In the genomic region with DNA sequence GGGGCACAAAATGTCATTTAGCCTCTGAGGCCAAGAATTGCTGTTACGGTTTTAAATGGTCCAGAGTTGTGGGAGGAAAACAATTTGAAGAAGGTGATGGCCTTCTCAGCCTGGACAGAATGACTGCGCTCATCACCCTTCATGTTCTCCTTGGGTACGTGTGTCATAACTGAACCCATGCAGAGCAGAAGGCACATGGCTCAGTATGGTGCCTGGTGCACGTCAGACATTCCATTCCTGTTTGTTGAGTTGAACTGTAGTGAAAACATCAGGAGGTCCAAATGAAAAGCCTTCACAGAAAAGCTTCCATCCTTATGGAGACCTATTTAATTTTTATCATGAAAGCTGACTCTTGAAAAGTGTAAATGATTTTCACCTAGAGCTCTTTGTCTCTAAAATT, we compare ENCODE assay signal across 20 cellular contexts.
DNase-seq lines count a peak whose midpoint lies in the region; ATAC-seq, FAIRE-seq and TF ChIP-seq lines count a peak whose summit lies in the region.
"Had no signal": no experiment of that assay in that cellular context is flagged by ENCODE, and none has a peak within 500 bp of the region (broad histone marks: within the 10 kb centered on the region; RNA-seq: fewer than 3 reads in every experiment).

No MANE protein-coding gene starts in this region.

- H3K4me2 ChIP-seq in astrocyte (ENCODE audit: low read length) (no peak overlapping the region), trophoblast cell (ENCODE audit: low read length) (no peak overlapping the region), mesendoderm (ENCODE audit: low read length) (no peak overlapping the region)
- H3K4me2 ChIP-seq: A549 had no signal

- WGBS in trophoblast cell (ENCODE audit: extremely low coverage, insufficient coverage, insufficient read length): no CpG with 5 or more reads among the region's 4 CpGs
- no CpG with 5 or more reads among the region's 4 CpGs for WGBS in mesendoderm (ENCODE audit: extremely low coverage, insufficient coverage, low lambda C conversion rate)

- no peak overlapping the region for H4K91ac ChIP-seq in trophoblast cell (ENCODE audit: low read depth, low read length)

- TF ChIP-seq CTCF in astrocyte (IDR thresholded peaks at IDR 0.05; ENCODE audit: insufficient read depth, low read depth, low read length) (no peak), bronchial epithelial cell (IDR thresholded peaks at IDR 0.05; ENCODE audit: insufficient read depth, low read length, severe bottlenecking) (no peak)

- no peak overlapping the region for H2BK12ac ChIP-seq in trophoblast cell (ENCODE audit: low read length)

- H2BK120ac ChIP-seq in trophoblast cell (ENCODE audit: insufficient read depth, low read length, poor library complexity) (no peak overlapping the region), mesendoderm (ENCODE audit: low read depth, low read length) (no peak overlapping the region)

- H3K4me1 Mint-ChIP-seq in astrocyte (ENCODE audit: low read depth, unreplicated experiment): peaks cover 15% of the 10 kb centered on the region
- H3K4me1 Mint-ChIP-seq in activated CD4-positive, alpha-beta T cell treated with anti-CD3 and anti-CD28 coated beads, Interleukin-2, amount 10 ng/mL, durations not matched to agents 7 days and 5 days: no peaks in the 10 kb centered on the region
- H3K4me1 Mint-ChIP-seq: CD14-positive monocyte, IgD-negative memory B cell had no signal

- no peaks in the 10 kb centered on the region for H3K9me3 ChIP-seq in astrocyte (ENCODE audit: insufficient read depth, low read depth, low read length)
- H3K9me3 ChIP-seq in trophoblast cell (ENCODE audit: insufficient read depth, low read depth, low read length): peaks cover 2% of the 10 kb centered on the region
- H3K9me3 ChIP-seq: A549 had no signal

- ATAC-seq in HG02763 (IDR thresholded peaks at IDR 0.05; ENCODE audit: unreplicated experiment) (no peak), HG03432 (IDR thresholded peaks at IDR 0.05; ENCODE audit: unreplicated experiment) (no peak)
- ATAC-seq: A549; CD8-positive, alpha-beta T cell had no signal

- H3K4me3 ChIP-seq in astrocyte (ENCODE audit: insufficient read depth, low read depth, low read length) (no peak overlapping the region), bronchial epithelial cell (ENCODE audit: low read depth, low read length) (no peak overlapping the region), trophoblast cell (ENCODE audit: low read depth, low read length) (no peak overlapping the region), mesendoderm (ENCODE audit: low read length) (no peak overlapping the region)
- H3K4me3 ChIP-seq: A549 had no signal

- no peaks in the 10 kb centered on the region for H3K9me3 Mint-ChIP-seq in astrocyte (ENCODE audit: unreplicated experiment)
- no peaks in the 10 kb centered on the region for H3K9me3 Mint-ChIP-seq in activated CD4-positive, alpha-beta T cell treated with anti-CD3 and anti-CD28 coated beads, Interleukin-2, amount 10 ng/mL, durations not matched to agents 7 days and 5 days
- H3K9me3 Mint-ChIP-seq: CD8-positive, alpha-beta T cell had no signal

- H3K4me3 Mint-ChIP-seq in astrocyte (ENCODE audit: unreplicated experiment): no peak overlapping the region
- H3K4me3 Mint-ChIP-seq in activated CD4-positive, alpha-beta T cell treated with anti-CD3 and anti-CD28 coated beads, Interleukin-2, amount 10 ng/mL, durations not matched to agents 7 days and 5 days: no peak overlapping the region
- H3K4me3 Mint-ChIP-seq: CD14-positive monocyte; CD8-positive, alpha-beta T cell; HFFc6; IgD-negative memory B cell had no signal

- no peak overlapping the region for H3K18ac ChIP-seq in trophoblast cell (ENCODE audit: low read length)
- no peak overlapping the region for H3K18ac ChIP-seq in mesendoderm (ENCODE audit: low read length)

- FAIRE-seq in astrocyte (lab: Jason Lieb, UNC) (no peak), bronchial epithelial cell (lab: Jason Lieb, UNC) (peak; percentile 70)
- FAIRE-seq: A549, D721Med, H1 had no signal

- DNase-seq in EH (ENCODE audit: low read depth) (peak; percentile 6), astrocyte (ENCODE audit: low read depth) (peak; percentile 25), bronchial epithelial cell (ENCODE audit: low read depth) (no peak), trophoblast cell (peak; percentile 29 to 53), mesendoderm (no peak)
- DNase-seq in activated CD4-positive, alpha-beta T cell treated with anti-CD3 and anti-CD28 coated beads, Interleukin-2, amount 10 ng/mL, durations not matched to agents 7 days and 5 days: no peak
- DNase-seq: CD8-positive, alpha-beta T cell; COR-L47; DMS153; DND-41; HCEC 1CT; HFFc6; KG1 had no signal

- H3K27me3 ChIP-seq in astrocyte (ENCODE audit: insufficient read depth, low read length) (no peaks in the 10 kb centered on the region), bronchial epithelial cell (ENCODE audit: control insufficient read depth, insufficient read depth, low read length) (no peaks in the 10 kb centered on the region), trophoblast cell (ENCODE audit: insufficient read depth, low read length) (no peaks in the 10 kb centered on the region), mesendoderm (ENCODE audit: insufficient read depth, low read length, poor library complexity) (no peaks in the 10 kb centered on the region)

- H3K79me1 ChIP-seq in trophoblast cell (ENCODE audit: low read length) (no peaks in the 10 kb centered on the region), mesendoderm (ENCODE audit: low read length) (no peaks in the 10 kb centered on the region)

- H4K12ac ChIP-seq in trophoblast cell (ENCODE audit: low read depth, low read length): no peak overlapping the region

- H3K4ac ChIP-seq in trophoblast cell (ENCODE audit: low read depth, low read length) (no peak overlapping the region), mesendoderm (ENCODE audit: low read depth, low read length) (no peak overlapping the region)

- H2BK15ac ChIP-seq in mesendoderm (replicated peaks; ENCODE audit: low read depth): no peak overlapping the region

- H2AFZ ChIP-seq in astrocyte (ENCODE audit: low read depth, low read length): no peak overlapping the region
- H2AFZ ChIP-seq in trophoblast cell (ENCODE audit: insufficient read depth, low read length, poor library complexity): no peak overlapping the region

- H3K79me2 ChIP-seq in astrocyte (ENCODE audit: insufficient read depth, low read length) (no peaks in the 10 kb centered on the region), trophoblast cell (ENCODE audit: control insufficient read depth, insufficient read depth, low read length, poor library complexity) (no peaks in the 10 kb centered on the region), mesendoderm (ENCODE audit: control insufficient read depth, insufficient read depth, low read length) (no peaks in the 10 kb centered on the region)

- CTCF ChIA-PET in activated CD4-positive, alpha-beta T cell treated with anti-CD3 and anti-CD28 coated beads, Interleukin-2, amount 10 ng/mL, durations not matched to agents 7 days and 5 days (lab: Charles Lee): no interaction called here

- peaks cover 4% of the 10 kb centered on the region for H3K36me3 Mint-ChIP-seq in astrocyte (ENCODE audit: low read depth, unreplicated experiment)
- H3K36me3 Mint-ChIP-seq in activated CD4-positive, alpha-beta T cell treated with anti-CD3 and anti-CD28 coated beads, Interleukin-2, amount 10 ng/mL, durations not matched to agents 7 days and 5 days (ENCODE audit: low read depth): no peaks in the 10 kb centered on the region
- H3K36me3 Mint-ChIP-seq: CD14-positive monocyte; CD8-positive, alpha-beta T cell; IgD-negative memory B cell had no signal

- H4K8ac ChIP-seq in trophoblast cell (ENCODE audit: low read depth, low read length) (no peak overlapping the region), mesendoderm (ENCODE audit: low read depth, low read length) (no peak overlapping the region)

- no peaks in the 10 kb centered on the region for H4K20me1 ChIP-seq in astrocyte (ENCODE audit: insufficient read depth, low read length)

- H3K27ac ChIP-seq in astrocyte (ENCODE audit: low read depth, low read length) (peak overlapping the region; percentile 27), trophoblast cell (ENCODE audit: low read depth, low read length) (no peak overlapping the region), mesendoderm (ENCODE audit: low read depth, low read length) (no peak overlapping the region)
- H3K27ac ChIP-seq: A549 had no signal

- H2BK5ac ChIP-seq in trophoblast cell (ENCODE audit: low read depth, low read length, poor library complexity) (no peak overlapping the region), mesendoderm (ENCODE audit: low read length) (no peak overlapping the region)

- no peak overlapping the region for H4K5ac ChIP-seq in mesendoderm (ENCODE audit: low read length)

- peaks cover 6% of the 10 kb centered on the region for H3K4me1 ChIP-seq in astrocyte (ENCODE audit: insufficient read depth, low read length)
- H3K4me1 ChIP-seq in trophoblast cell (ENCODE audit: control insufficient read depth in 1 of 2, insufficient read depth in 2 of 2, low read length in 2 of 2): no peaks in the 10 kb centered on the region
- no peaks in the 10 kb centered on the region for H3K4me1 ChIP-seq in mesendoderm (ENCODE audit: control insufficient read depth, low read depth, low read length)
- H3K4me1 ChIP-seq: A549 had no signal

- H3K27me3 Mint-ChIP-seq in astrocyte (ENCODE audit: low read depth, unreplicated experiment): no peaks in the 10 kb centered on the region
- peaks cover 2% of the 10 kb centered on the region for H3K27me3 Mint-ChIP-seq in activated CD4-positive, alpha-beta T cell treated with anti-CD3 and anti-CD28 coated beads, Interleukin-2, amount 10 ng/mL, durations not matched to agents 7 days and 5 days
- H3K27me3 Mint-ChIP-seq: IgD-negative memory B cell had no signal

- no peak overlapping the region for H3K27ac Mint-ChIP-seq in astrocyte (ENCODE audit: unreplicated experiment)
- no peak overlapping the region for H3K27ac Mint-ChIP-seq in activated CD4-positive, alpha-beta T cell treated with anti-CD3 and anti-CD28 coated beads, Interleukin-2, amount 10 ng/mL, durations not matched to agents 7 days and 5 days
- H3K27ac Mint-ChIP-seq: CD14-positive monocyte; CD8-positive, alpha-beta T cell; HFFc6; IgD-negative memory B cell had no signal

- H3K9ac ChIP-seq in astrocyte (ENCODE audit: low read length): no peak overlapping the region
- H3K9ac ChIP-seq in trophoblast cell (ENCODE audit: low read length): no peak overlapping the region
- no peak overlapping the region for H3K9ac ChIP-seq in mesendoderm (ENCODE audit: low read length)

- no peak overlapping the region for H3K56ac ChIP-seq in mesendoderm (ENCODE audit: low read length)

- H2AK5ac ChIP-seq in trophoblast cell (ENCODE audit: low read length) (no peak overlapping the region), mesendoderm (ENCODE audit: low read length) (no peak overlapping the region)

- H3K36me3 ChIP-seq in astrocyte (ENCODE audit: insufficient read depth, low read length): no peaks in the 10 kb centered on the region
- H3K36me3 ChIP-seq in bronchial epithelial cell (ENCODE audit: control insufficient read depth, insufficient read depth, low read length): no peaks in the 10 kb centered on the region
- no peaks in the 10 kb centered on the region for H3K36me3 ChIP-seq in trophoblast cell (ENCODE audit: control insufficient read depth in 1 of 2, insufficient read depth in 2 of 2, low read length in 2 of 2)
- H3K36me3 ChIP-seq in mesendoderm (ENCODE audit: control insufficient read depth, insufficient read depth, low read length): peaks cover 6% of the 10 kb centered on the region

- H3K14ac ChIP-seq in trophoblast cell (ENCODE audit: low read length): no peak overlapping the region

- POLR2A ChIA-PET in activated CD4-positive, alpha-beta T cell treated with anti-CD3 and anti-CD28 coated beads, Interleukin-2, amount 10 ng/mL, durations not matched to agents 7 days and 5 days (lab: Charles Lee): no interaction called here

- H3K23ac ChIP-seq in trophoblast cell (ENCODE audit: low read length) (no peak overlapping the region), mesendoderm (ENCODE audit: low read length) (no peak overlapping the region)

Comparison
In these comparisons a context has a peak if more than half of its experiments do, and no peak if none do; other contexts are left out.
1. DNase-seq: peak in EH (single experiment), astrocyte (single experiment) and trophoblast cell (2 of 2); none in bronchial epithelial cell (single experiment), activated CD4-positive, alpha-beta T cell treated with anti-CD3 and anti-CD28 coated beads, Interleukin-2, amount 10 ng/mL, durations not matched to agents 7 days and 5 days (single experiment) and mesendoderm (single experiment).